1 cellular context compared by ENCODE assay signal in the genomic region with DNA sequence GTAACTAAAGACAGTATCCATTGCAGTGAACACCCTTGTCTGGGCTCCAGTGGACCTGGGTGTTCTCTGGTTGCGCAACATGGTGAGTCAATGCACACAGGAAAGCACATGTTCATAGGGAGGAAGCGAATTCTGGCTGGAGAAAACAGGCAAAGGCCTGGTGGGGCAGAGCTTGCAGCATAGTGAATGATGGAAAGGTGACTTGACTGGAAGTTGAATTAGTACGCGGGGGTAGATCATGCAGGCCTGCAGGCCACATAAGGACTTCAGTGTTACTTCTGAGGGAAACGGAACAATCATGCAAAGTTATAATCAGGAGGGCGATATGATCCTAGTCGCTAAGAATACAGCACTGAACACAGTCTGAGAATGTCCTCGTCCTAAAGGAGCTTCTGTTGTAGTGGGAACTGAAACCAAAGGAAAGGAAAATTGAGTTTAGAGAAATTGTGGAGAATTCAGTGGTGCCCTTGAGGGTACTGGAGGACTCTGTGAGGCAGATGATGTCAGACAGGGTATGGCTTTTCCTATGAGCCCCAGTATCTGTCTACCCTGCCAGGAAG.
TF ChIP-seq lines count a peak whose summit lies in the region.

No MANE protein-coding gene starts in this region.

TF ChIP-seq in HepG2, 621 proteins besides CTCF, POLR2A, EP300 and RAD21 (continued from another document and continues in another):
- TF ChIP-seq, protein P1, sequence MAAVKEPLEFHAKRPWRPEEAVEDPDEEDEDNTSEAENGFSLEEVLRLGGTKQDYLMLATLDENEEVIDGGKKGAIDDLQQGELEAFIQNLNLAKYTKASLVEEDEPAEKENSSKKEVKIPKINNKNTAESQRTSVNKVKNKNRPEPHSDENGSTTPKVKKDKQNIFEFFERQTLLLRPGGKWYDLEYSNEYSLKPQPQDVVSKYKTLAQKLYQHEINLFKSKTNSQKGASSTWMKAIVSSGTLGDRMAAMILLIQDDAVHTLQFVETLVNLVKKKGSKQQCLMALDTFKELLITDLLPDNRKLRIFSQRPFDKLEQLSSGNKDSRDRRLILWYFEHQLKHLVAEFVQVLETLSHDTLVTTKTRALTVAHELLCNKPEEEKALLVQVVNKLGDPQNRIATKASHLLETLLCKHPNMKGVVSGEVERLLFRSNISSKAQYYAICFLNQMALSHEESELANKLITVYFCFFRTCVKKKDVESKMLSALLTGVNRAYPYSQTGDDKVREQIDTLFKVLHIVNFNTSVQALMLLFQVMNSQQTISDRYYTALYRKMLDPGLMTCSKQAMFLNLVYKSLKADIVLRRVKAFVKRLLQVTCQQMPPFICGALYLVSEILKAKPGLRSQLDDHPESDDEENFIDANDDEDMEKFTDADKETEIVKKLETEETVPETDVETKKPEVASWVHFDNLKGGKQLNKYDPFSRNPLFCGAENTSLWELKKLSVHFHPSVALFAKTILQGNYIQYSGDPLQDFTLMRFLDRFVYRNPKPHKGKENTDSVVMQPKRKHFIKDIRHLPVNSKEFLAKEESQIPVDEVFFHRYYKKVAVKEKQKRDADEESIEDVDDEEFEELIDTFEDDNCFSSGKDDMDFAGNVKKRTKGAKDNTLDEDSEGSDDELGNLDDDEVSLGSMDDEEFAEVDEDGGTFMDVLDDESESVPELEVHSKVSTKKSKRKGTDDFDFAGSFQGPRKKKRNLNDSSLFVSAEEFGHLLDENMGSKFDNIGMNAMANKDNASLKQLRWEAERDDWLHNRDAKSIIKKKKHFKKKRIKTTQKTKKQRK (IDR thresholded peaks at IDR 0.05; ENCODE audit: low read length): no peak
- TF ChIP-seq ZNF710 (CRISPR knock-in tag; IDR thresholded peaks at IDR 0.05; ENCODE audit: borderline replicate concordance) (peak; percentile 55; the same call in 1 of the 2 replicates), NR2F6 (IDR thresholded peaks at IDR 0.05) (no peak), NR2F6 (CRISPR knock-in tag; IDR thresholded peaks at IDR 0.05) (peak; percentile 26; the same call in 1 of the 2 replicates), SETDB1 (CRISPR knock-in tag; IDR thresholded peaks at IDR 0.05; ENCODE audit: borderline replicate concordance) (0 out of 2 replicates have a peak, but pooled peaks have one; percentile 43), CBX5 (CRISPR knock-in tag; IDR thresholded peaks at IDR 0.05; ENCODE audit: borderline replicate concordance) (0 out of 2 replicates have a peak, but pooled peaks have one; percentile 88), JARID2 (CRISPR knock-in tag; IDR thresholded peaks at IDR 0.05; ENCODE audit: insufficient replicate concordance) (no peak), GABPA (IDR thresholded peaks at IDR 0.05; ENCODE audit: low read depth, low read length) (0 out of 2 replicates have a peak, but pooled peaks have one; percentile 10), GABPA (CRISPR knock-in tag; IDR thresholded peaks at IDR 0.05; ENCODE audit: low read depth) (peak; percentile 80), ZNF33B (CRISPR knock-in tag; IDR thresholded peaks at IDR 0.05) (no peak), ASH2L (IDR thresholded peaks at IDR 0.05; ENCODE audit: insufficient read length, low read depth, low read length) (no peak), ZNF770 (CRISPR knock-in tag; IDR thresholded peaks at IDR 0.05) (no peak), ZSCAN12 (CRISPR knock-in tag; IDR thresholded peaks at IDR 0.05) (no peak), DDIT3 (CRISPR knock-in tag; IDR thresholded peaks at IDR 0.05) (no peak), ZNF17 (CRISPR knock-in tag; IDR thresholded peaks at IDR 0.05) (no peak), SNAPC4 (CRISPR knock-in tag; IDR thresholded peaks at IDR 0.05) (no peak), HIC2 (CRISPR knock-in tag; IDR thresholded peaks at IDR 0.05; ENCODE audit: low read depth) (0 out of 2 replicates have a peak, but pooled peaks have one; percentile 30)
- TF ChIP-seq, protein P2, sequence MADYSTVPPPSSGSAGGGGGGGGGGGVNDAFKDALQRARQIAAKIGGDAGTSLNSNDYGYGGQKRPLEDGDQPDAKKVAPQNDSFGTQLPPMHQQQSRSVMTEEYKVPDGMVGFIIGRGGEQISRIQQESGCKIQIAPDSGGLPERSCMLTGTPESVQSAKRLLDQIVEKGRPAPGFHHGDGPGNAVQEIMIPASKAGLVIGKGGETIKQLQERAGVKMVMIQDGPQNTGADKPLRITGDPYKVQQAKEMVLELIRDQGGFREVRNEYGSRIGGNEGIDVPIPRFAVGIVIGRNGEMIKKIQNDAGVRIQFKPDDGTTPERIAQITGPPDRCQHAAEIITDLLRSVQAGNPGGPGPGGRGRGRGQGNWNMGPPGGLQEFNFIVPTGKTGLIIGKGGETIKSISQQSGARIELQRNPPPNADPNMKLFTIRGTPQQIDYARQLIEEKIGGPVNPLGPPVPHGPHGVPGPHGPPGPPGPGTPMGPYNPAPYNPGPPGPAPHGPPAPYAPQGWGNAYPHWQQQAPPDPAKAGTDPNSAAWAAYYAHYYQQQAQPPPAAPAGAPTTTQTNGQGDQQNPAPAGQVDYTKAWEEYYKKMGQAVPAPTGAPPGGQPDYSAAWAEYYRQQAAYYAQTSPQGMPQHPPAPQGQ (CRISPR knock-in tag; IDR thresholded peaks at IDR 0.05; ENCODE audit: borderline replicate concordance): 0 out of 2 replicates have a peak, but pooled peaks have one; percentile 58
- TF ChIP-seq, protein P3, sequence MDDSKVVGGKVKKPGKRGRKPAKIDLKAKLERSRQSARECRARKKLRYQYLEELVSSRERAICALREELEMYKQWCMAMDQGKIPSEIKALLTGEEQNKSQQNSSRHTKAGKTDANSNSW (CRISPR knock-in tag; IDR thresholded peaks at IDR 0.05; ENCODE audit: borderline replicate concordance): no peak
- TF ChIP-seq, protein P4, sequence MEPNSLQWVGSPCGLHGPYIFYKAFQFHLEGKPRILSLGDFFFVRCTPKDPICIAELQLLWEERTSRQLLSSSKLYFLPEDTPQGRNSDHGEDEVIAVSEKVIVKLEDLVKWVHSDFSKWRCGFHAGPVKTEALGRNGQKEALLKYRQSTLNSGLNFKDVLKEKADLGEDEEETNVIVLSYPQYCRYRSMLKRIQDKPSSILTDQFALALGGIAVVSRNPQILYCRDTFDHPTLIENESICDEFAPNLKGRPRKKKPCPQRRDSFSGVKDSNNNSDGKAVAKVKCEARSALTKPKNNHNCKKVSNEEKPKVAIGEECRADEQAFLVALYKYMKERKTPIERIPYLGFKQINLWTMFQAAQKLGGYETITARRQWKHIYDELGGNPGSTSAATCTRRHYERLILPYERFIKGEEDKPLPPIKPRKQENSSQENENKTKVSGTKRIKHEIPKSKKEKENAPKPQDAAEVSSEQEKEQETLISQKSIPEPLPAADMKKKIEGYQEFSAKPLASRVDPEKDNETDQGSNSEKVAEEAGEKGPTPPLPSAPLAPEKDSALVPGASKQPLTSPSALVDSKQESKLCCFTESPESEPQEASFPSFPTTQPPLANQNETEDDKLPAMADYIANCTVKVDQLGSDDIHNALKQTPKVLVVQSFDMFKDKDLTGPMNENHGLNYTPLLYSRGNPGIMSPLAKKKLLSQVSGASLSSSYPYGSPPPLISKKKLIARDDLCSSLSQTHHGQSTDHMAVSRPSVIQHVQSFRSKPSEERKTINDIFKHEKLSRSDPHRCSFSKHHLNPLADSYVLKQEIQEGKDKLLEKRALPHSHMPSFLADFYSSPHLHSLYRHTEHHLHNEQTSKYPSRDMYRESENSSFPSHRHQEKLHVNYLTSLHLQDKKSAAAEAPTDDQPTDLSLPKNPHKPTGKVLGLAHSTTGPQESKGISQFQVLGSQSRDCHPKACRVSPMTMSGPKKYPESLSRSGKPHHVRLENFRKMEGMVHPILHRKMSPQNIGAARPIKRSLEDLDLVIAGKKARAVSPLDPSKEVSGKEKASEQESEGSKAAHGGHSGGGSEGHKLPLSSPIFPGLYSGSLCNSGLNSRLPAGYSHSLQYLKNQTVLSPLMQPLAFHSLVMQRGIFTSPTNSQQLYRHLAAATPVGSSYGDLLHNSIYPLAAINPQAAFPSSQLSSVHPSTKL (CRISPR knock-in tag; IDR thresholded peaks at IDR 0.05): peak; percentile 82
- TF ChIP-seq, protein P5, sequence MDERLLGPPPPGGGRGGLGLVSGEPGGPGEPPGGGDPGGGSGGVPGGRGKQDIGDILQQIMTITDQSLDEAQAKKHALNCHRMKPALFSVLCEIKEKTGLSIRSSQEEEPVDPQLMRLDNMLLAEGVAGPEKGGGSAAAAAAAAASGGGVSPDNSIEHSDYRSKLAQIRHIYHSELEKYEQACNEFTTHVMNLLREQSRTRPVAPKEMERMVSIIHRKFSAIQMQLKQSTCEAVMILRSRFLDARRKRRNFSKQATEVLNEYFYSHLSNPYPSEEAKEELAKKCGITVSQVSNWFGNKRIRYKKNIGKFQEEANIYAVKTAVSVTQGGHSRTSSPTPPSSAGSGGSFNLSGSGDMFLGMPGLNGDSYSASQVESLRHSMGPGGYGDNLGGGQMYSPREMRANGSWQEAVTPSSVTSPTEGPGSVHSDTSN (CRISPR knock-in tag; IDR thresholded peaks at IDR 0.05): no peak
- TF ChIP-seq, protein P6, sequence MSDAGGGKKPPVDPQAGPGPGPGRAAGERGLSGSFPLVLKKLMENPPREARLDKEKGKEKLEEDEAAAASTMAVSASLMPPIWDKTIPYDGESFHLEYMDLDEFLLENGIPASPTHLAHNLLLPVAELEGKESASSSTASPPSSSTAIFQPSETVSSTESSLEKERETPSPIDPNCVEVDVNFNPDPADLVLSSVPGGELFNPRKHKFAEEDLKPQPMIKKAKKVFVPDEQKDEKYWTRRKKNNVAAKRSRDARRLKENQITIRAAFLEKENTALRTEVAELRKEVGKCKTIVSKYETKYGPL (CRISPR knock-in tag; IDR thresholded peaks at IDR 0.05): peak; percentile 27; the same call in 1 of the 2 replicates
